In genomic region chr6:129732034-129732433, GRCh38 we compare ENCODE assay signal across 1 cellular context.
TF ChIP-seq lines count a peak whose summit lies in the region.

No MANE protein-coding gene starts in this region.

TF ChIP-seq in IMR-90, 13 proteins besides CTCF, POLR2A, EP300 and RAD21 (continued from another document):
- TF ChIP-seq ELK1 (IDR thresholded peaks at IDR 0.05; ENCODE audit: borderline replicate concordance, low read depth, low read length): no peak
- TF ChIP-seq MAFK (IDR thresholded peaks at IDR 0.05; ENCODE audit: low read depth, low read length): no peak
- no peak for TF ChIP-seq RFX5 (IDR thresholded peaks at IDR 0.05; ENCODE audit: low read depth, low read length)
- TF ChIP-seq MAZ (IDR thresholded peaks at IDR 0.05; ENCODE audit: borderline replicate concordance, low read depth, low read length): no peak
- TF ChIP-seq CHD1 (IDR thresholded peaks at IDR 0.05; ENCODE audit: low read depth, low read length): no peak
- TF ChIP-seq CEBPB (IDR thresholded peaks at IDR 0.05; ENCODE audit: low read depth, low read length): no peak
- no peak for TF ChIP-seq BHLHE40 (IDR thresholded peaks at IDR 0.05; ENCODE audit: low read depth, low read length)
